In the genomic region with DNA sequence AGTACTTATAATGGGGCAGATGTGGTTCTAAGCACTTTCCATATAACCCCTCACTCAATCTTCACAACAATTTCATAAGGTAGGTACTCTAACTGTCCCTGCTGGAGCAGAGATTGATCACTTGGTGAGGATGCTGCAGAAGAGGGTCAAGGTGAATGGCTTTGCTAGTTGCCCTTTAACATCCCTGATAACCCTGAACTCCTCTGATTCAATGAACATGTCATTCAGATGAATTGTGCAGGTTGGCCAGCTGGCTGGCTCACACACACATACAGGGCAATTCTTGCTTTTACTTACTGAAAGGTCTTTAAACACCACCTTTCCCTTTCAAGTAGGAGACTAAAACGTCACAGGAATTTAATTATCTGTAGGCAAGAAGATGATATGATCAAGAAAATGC, we compare ENCODE assay signal across 22 cellular contexts.
"Had no signal": no experiment of that assay in that cellular context is flagged by ENCODE, and none has a peak within 500 bp of the region (broad histone marks: within the 10 kb centered on the region; RNA-seq: fewer than 3 reads in every experiment).

No MANE protein-coding gene starts in this region.

- ATAC-seq: activated CD8-positive, alpha-beta memory T cell treated with anti-CD3 and anti-CD28 coated beads, Interleukin-2, amount 10 ng/mL, durations not matched to agents 7 days and 5 days; activated T-helper 17 cell treated with anti-CD3 and anti-CD28 coated beads, Interleukin-2, amount 50 U/mL, for 72 hours; gastroesophageal sphincter had no signal

- H3K36me3 Mint-ChIP-seq: activated CD8-positive, alpha-beta memory T cell treated with anti-CD3 and anti-CD28 coated beads, Interleukin-2, amount 10 ng/mL, durations not matched to agents 7 days and 5 days; brain had no signal

- H3K4me3 Mint-ChIP-seq: activated CD4-positive, alpha-beta memory T cell treated with anti-CD3 and anti-CD28 coated beads, Interleukin-2, amount 10 ng/mL, durations not matched to agents 7 days and 5 days; activated CD8-positive, alpha-beta memory T cell treated with anti-CD3 and anti-CD28 coated beads, Interleukin-2, amount 10 ng/mL, durations not matched to agents 7 days and 5 days; activated naive CD8-positive, alpha-beta T cell treated with anti-CD3 and anti-CD28 coated beads, Interleukin-2, amount 10 ng/mL, durations not matched to agents 7 days and 5 days; activated T-helper 17 cell treated with anti-CD3 and anti-CD28 coated beads, Interleukin-2, amount 50 U/mL, for 72 hours; brain had no signal

- H3K9me3 Mint-ChIP-seq: activated T-helper 17 cell treated with anti-CD3 and anti-CD28 coated beads, Interleukin-2, amount 50 U/mL, for 72 hours; brain had no signal

- H3K27ac Mint-ChIP-seq: activated CD4-positive, alpha-beta memory T cell treated with anti-CD3 and anti-CD28 coated beads, Interleukin-2, amount 10 ng/mL, durations not matched to agents 7 days and 5 days; activated CD8-positive, alpha-beta memory T cell treated with anti-CD3 and anti-CD28 coated beads, Interleukin-2, amount 10 ng/mL, durations not matched to agents 7 days and 5 days; activated naive CD4-positive, alpha-beta T cell treated with anti-CD3 and anti-CD28 coated beads, Interleukin-2, amount 50 U/mL, for 72 hours; activated naive CD8-positive, alpha-beta T cell treated with anti-CD3 and anti-CD28 coated beads, Interleukin-2, amount 10 ng/mL, durations not matched to agents 7 days and 5 days; activated T-helper 17 cell treated with anti-CD3 and anti-CD28 coated beads, Interleukin-2, amount 50 U/mL, for 72 hours; brain had no signal

- DNase-seq: activated CD4-positive, alpha-beta memory T cell treated with anti-CD3 and anti-CD28 coated beads, Interleukin-2, amount 10 ng/mL, durations not matched to agents 7 days and 5 days; activated CD4-positive, alpha-beta T cell treated with anti-CD3 and anti-CD28 coated beads for 48 hours; activated CD4-positive, alpha-beta T cell treated with anti-CD3 and anti-CD28 coated beads, Interleukin-2, amount 50 U/mL, for 4 hours; activated CD4-positive, CD25-positive, alpha-beta regulatory T cell; activated CD4-positive, CD25-positive, alpha-beta regulatory T cell treated with anti-CD3 and anti-CD28 coated beads, Interleukin-2, amount 50 U/mL, for 72 hours; activated CD8-positive, alpha-beta memory T cell treated with anti-CD3 and anti-CD28 coated beads, Interleukin-2, amount 10 ng/mL, durations not matched to agents 7 days and 5 days; activated CD8-positive, alpha-beta memory T cell treated with anti-CD3 and anti-CD28 coated beads, Interleukin-2, amount 50 U/mL, for 4 hours; activated effector memory CD4-positive, alpha-beta T cell treated with Interleukin-2 at 50 U/mL for 16 hours; activated naive CD8-positive, alpha-beta T cell treated with anti-CD3 and anti-CD28 coated beads, Interleukin-2, amount 10 ng/mL, durations not matched to agents 7 days and 5 days; activated T-cell treated with anti-CD3 and anti-CD28 coated beads, Interleukin-2, amount 50 U/mL, for 1 hour; central memory CD4-positive, alpha-beta T cell; cerebellar nuclear complex; colonic mucosa; effector CD8-positive, alpha-beta T cell; esophagus squamous epithelium; foreskin melanocyte; hippocampal formation; T-helper 2 cell had no signal

- H3K4me1 Mint-ChIP-seq: activated CD8-positive, alpha-beta memory T cell treated with anti-CD3 and anti-CD28 coated beads, Interleukin-2, amount 10 ng/mL, durations not matched to agents 7 days and 5 days; activated T-helper 17 cell treated with anti-CD3 and anti-CD28 coated beads, Interleukin-2, amount 50 U/mL, for 72 hours; brain had no signal

- H3K27me3 Mint-ChIP-seq: activated CD4-positive, alpha-beta memory T cell treated with anti-CD3 and anti-CD28 coated beads, Interleukin-2, amount 10 ng/mL, durations not matched to agents 7 days and 5 days; activated CD8-positive, alpha-beta memory T cell treated with anti-CD3 and anti-CD28 coated beads, Interleukin-2, amount 10 ng/mL, durations not matched to agents 7 days and 5 days; activated naive CD8-positive, alpha-beta T cell treated with anti-CD3 and anti-CD28 coated beads, Interleukin-2, amount 10 ng/mL, durations not matched to agents 7 days and 5 days; activated T-helper 17 cell treated with anti-CD3 and anti-CD28 coated beads, Interleukin-2, amount 50 U/mL, for 72 hours; brain had no signal
